ENCODE assay signal across 13 cellular contexts in genomic region chr15:82918607-82919230, GRCh38. TPM values are rescaled to one million over a fixed set of nuclear protein-coding genes. Genes with fewer than 3 reads are reported as not detected.
DNase-seq lines count a peak whose midpoint lies in the region; TF ChIP-seq lines count a peak whose summit lies in the region.
"Had no signal": no experiment of that assay in that cellular context is flagged by ENCODE, and none has a peak within 500 bp of the region (broad histone marks: within the 10 kb centered on the region; RNA-seq: fewer than 3 reads in every experiment).

No MANE protein-coding gene starts in this region.

- in situ Hi-C loops in KBM-7 (cut with MboI; ENCODE audit: low pct_unique_long_range_greater_than_20kb, low sequenced_read_pairs) = no loop called here

- TF ChIP-seq EP300 in esophagus muscularis mucosa (IDR thresholded peaks at IDR 0.05) = no peak

- no peaks in the 10 kb centered on the region for H3K27me3 ChIP-seq in breast epithelium
- no peaks in the 10 kb centered on the region for H3K27me3 ChIP-seq in esophagus muscularis mucosa
- H3K27me3 ChIP-seq in prostate gland (replicated peaks; ENCODE audit: insufficient read depth) = no peaks in the 10 kb centered on the region
- H3K27me3 ChIP-seq in thyroid gland = no peaks in the 10 kb centered on the region
- H3K27me3 ChIP-seq: BE2C had no signal

- TF ChIP-seq CTCF in breast epithelium (IDR thresholded peaks at IDR 0.05) (no peak), esophagus muscularis mucosa (IDR thresholded peaks at IDR 0.05) (no peak), prostate gland (IDR thresholded peaks at IDR 0.05) (no peak), thyroid gland (IDR thresholded peaks at IDR 0.05) (no peak)

- peak in 1 of 2 donors; percentile 34 for DNase-seq in breast epithelium (ENCODE audit: low spot score in 2 of 2)
- no peak for DNase-seq in esophagus muscularis mucosa (ENCODE audit: extremely low spot score)
- no peak for DNase-seq in prostate gland (ENCODE audit: low spot score)
- no peak for DNase-seq in thyroid gland
- DNase-seq in activated naive CD4-positive, alpha-beta T cell treated with Interleukin-2 at 50 U/mL for 16 hours = no peak
- no peak for DNase-seq in MV-4-11 (lab: John Stamatoyannopoulos, UW)
- no peak for DNase-seq in KBM-7
- DNase-seq: BE2C; CD8-positive, alpha-beta T cell; MM.1S; NCI-H187; NCI-H446 had no signal

- intact Hi-C loops in breast epithelium (cut with DNase I; ENCODE audit: low total_unique reads) = no loop called here
- intact Hi-C loops in esophagus muscularis mucosa (cut with DNase I) = no loop called here
- intact Hi-C loops in prostate gland (cut with DNase I) = no loop called here
- intact Hi-C loops in thyroid gland (cut with DNase I) = no loop called here

- H3K9me3 ChIP-seq in breast epithelium = no peaks in the 10 kb centered on the region
- no peaks in the 10 kb centered on the region for H3K9me3 ChIP-seq in esophagus muscularis mucosa
- no peaks in the 10 kb centered on the region for H3K9me3 ChIP-seq in prostate gland
- H3K9me3 ChIP-seq in thyroid gland = no peaks in the 10 kb centered on the region
- H3K9me3 ChIP-seq: BE2C had no signal

- H3K27ac ChIP-seq in breast epithelium (peak overlapping the region; percentile 83 to 88), esophagus muscularis mucosa (replicated peaks in 1 of 4) (peak overlapping the region in 3 of 4 donors; percentile 16 to 42 (median 42)), prostate gland (peak overlapping the region; percentile 88 to 90), thyroid gland (peak overlapping the region in 2 of 3 donors; percentile 38 to 65)
- H3K27ac ChIP-seq: RWPE1 had no signal

- H3K4me3 ChIP-seq in breast epithelium = no peak overlapping the region
- H3K4me3 ChIP-seq in esophagus muscularis mucosa = no peak overlapping the region
- no peak overlapping the region for H3K4me3 ChIP-seq in prostate gland
- no peak overlapping the region for H3K4me3 ChIP-seq in thyroid gland (replicated peaks in 1 of 3)

- WGBS in esophagus muscularis mucosa = 97% methylated on average over 6 of the region's 6 CpGs
- 77% methylated on average over 6 of the region's 6 CpGs for WGBS in prostate gland
- 93 to 94% methylated on average over 6 of the region's 6 CpGs for WGBS in thyroid gland, 2 donors

- no peak for TF ChIP-seq POLR2A in breast epithelium (IDR thresholded peaks at IDR 0.05)
- TF ChIP-seq POLR2A in esophagus muscularis mucosa (IDR thresholded peaks at IDR 0.05; ENCODE audit: low read depth) = no peak
- no peak for TF ChIP-seq POLR2A in prostate gland (IDR thresholded peaks at IDR 0.05)
- no peak for TF ChIP-seq POLR2A in thyroid gland (IDR thresholded peaks at IDR 0.05)

- H3K36me3 ChIP-seq in breast epithelium = no peaks in the 10 kb centered on the region
- H3K36me3 ChIP-seq in esophagus muscularis mucosa = no peaks in the 10 kb centered on the region
- H3K36me3 ChIP-seq in prostate gland = no peaks in the 10 kb centered on the region
- no peaks in the 10 kb centered on the region for H3K36me3 ChIP-seq in thyroid gland
- H3K36me3 ChIP-seq: BE2C had no signal

- H3K4me1 ChIP-seq in breast epithelium = no peaks in the 10 kb centered on the region
- H3K4me1 ChIP-seq in esophagus muscularis mucosa = peaks cover 8 to 29% (median 19%) of the 10 kb centered on the region in 4 donors
- peaks cover 45% of the 10 kb centered on the region for H3K4me1 ChIP-seq in prostate gland (replicated peaks)
- peaks cover 22 to 28% of the 10 kb centered on the region in 2 donors for H3K4me1 ChIP-seq in thyroid gland

RNA-seq across cellular contexts. Expression of gene HOMER2, which starts 33.8 kb away (rescaled TPM):
- total RNA-seq in breast epithelium (100 to 1,000 TPM in 1 of 3 donors, 10 to 100 TPM in 1, 1 to 10 TPM in 1; 6.1 to 295 (median 77.7) TPM), esophagus muscularis mucosa (10 to 100 TPM; 13.3 to 54.8 (median 25.8) TPM), prostate gland (100 to 1,000 TPM; 234 to 445 TPM), thyroid gland (100 to 1,000 TPM in 2 of 4 donors, 10 to 100 TPM in 2; 89.1 to 211 (median 122) TPM)
